ENCODE assay signal across 9 cellular contexts in the genomic region with DNA sequence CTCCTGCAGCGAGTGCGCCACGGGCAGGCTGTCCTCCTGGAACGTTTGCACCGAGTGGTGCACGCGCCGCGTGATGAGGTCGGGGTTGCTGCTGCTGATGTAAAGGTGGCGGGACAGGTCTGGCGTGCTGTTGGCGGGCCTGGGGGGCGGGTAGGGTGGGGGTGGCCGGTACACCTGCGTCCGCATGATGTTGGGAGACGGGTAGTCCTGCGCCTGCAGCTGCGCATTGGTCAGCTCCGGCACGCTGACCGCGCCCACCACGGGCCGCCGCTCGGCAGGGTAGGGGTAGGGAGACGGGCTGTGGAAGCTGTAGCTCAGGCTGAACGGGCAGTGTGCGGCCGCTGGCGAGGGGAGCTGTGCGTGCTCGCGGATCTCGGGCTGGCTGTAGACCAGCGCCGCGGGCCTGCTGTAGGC.
"Had no signal": no experiment of that assay in that cellular context is flagged by ENCODE, and none has a peak within 500 bp of the region (broad histone marks: within the 10 kb centered on the region; RNA-seq: fewer than 3 reads in every experiment).

No MANE protein-coding gene starts in this region.

- H3K9me3 ChIP-seq: HAP-1 had no signal

- H3K4me3 Mint-ChIP-seq: HFFc6, IgD-negative memory B cell had no signal

- H3K9me3 Mint-ChIP-seq: HFFc6 had no signal

- H3K36me3 ChIP-seq: HAP-1 had no signal

- ATAC-seq: HCT116, HepG2 had no signal

- H3K9ac ChIP-seq: GM23248 had no signal

- H2AFZ ChIP-seq: GM23248 had no signal

- H3K4me1 Mint-ChIP-seq: IgD-negative memory B cell had no signal

- DNase-seq: GM23248, GOT3, HFFc6, KBM-7 had no signal

- H3K27ac ChIP-seq: GM23248, HL-60 had no signal

- H3K4me3 ChIP-seq: GM23248, HAP-1 had no signal

- H3K27ac Mint-ChIP-seq: HFFc6, IgD-negative memory B cell had no signal
